8 cellular contexts compared by ENCODE assay signal in genomic region chr17:61411944-61412859, GRCh38. TPM values are rescaled to one million over a fixed set of nuclear protein-coding genes. Genes with fewer than 3 reads are reported as not detected.
A peak's percentile ranks its signal among the peaks of the same experiment; 100 is the strongest.
DNase-seq lines count a peak whose midpoint lies in the region; ATAC-seq and TF ChIP-seq lines count a peak whose summit lies in the region.

No MANE protein-coding gene starts in this region.

- DNase-seq in AML-193 (lab: John Stamatoyannopoulos, UW) (peak; percentile 65 to 75), NCI-H69 (lab: John Stamatoyannopoulos, UW) (peak; percentile 98), mesenteric fat pad (ENCODE audit: low spot score) (peak; percentile 97)
- peak; percentile 94 for DNase-seq in activated CD8-positive, alpha-beta memory T cell treated with anti-CD3 and anti-CD28 coated beads for 24 hours
- peak; percentile 70 for DNase-seq in stimulated activated CD8-positive, alpha-beta memory T cell treated with anti-CD3 and anti-CD28 coated beads, Interleukin-15, amount 100 ng/mL, for 24 hours (ENCODE audit: low read depth)

- no peaks in the 10 kb centered on the region for H3K9me3 ChIP-seq in endocrine pancreas (ENCODE audit: control insufficient read depth, low read length)

- TF ChIP-seq POLR2A in GM19099 (IDR thresholded peaks at IDR 0.05; ENCODE audit: extremely low read depth, insufficient read length, low read depth) = peak; percentile 8

- H3K4me3 ChIP-seq in endocrine pancreas (ENCODE audit: control insufficient read depth, insufficient read depth, low read length) = no peak overlapping the region

- H3K27me3 ChIP-seq in endocrine pancreas (ENCODE audit: control insufficient read depth, insufficient read depth, low read length) = peaks cover 13% of the 10 kb centered on the region

- ATAC-seq in HG03442 (IDR thresholded peaks at IDR 0.05; ENCODE audit: unreplicated experiment) = peak; percentile 54

- peak overlapping the region; percentile 55 for H3K9ac ChIP-seq in endocrine pancreas (ENCODE audit: control insufficient read depth, insufficient read depth, low read length)

- no peaks in the 10 kb centered on the region for H3K36me3 ChIP-seq in endocrine pancreas (ENCODE audit: control insufficient read depth, insufficient read depth, low read length)

- no peaks in the 10 kb centered on the region for H3K4me1 ChIP-seq in endocrine pancreas (ENCODE audit: control insufficient read depth, insufficient read depth, low read length)

RNA-seq across cellular contexts. Expression of gene TBX2, which starts 12.6 kb away (rescaled TPM):
- 16.1 TPM for total RNA-seq in mesenteric fat pad

RNA-seq across cellular contexts. Expression of gene TBX4, which starts 40.0 kb away (rescaled TPM):
- 0.19 TPM for total RNA-seq in mesenteric fat pad
